Comparison of ENCODE assay signal across 23 cellular contexts in the genomic region with DNA sequence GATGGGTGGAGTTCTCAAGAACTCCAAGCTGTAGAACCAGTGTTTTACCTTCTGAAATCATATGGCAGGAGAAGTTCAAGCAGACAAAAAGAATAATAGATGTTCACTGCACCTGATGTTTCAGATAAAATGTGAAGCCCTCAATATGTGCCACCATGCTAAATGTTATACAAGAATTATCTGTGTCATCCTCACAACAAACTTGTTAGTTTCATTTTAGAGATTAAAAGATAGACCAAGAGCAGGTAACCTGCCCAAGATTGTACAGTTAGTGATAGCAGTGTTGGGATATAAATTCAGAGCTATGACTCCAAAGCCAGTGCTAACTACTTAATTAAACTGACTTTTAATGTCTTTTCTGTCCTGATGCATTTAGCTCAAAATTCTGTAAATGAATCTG.
"Had no signal": no experiment of that assay in that cellular context is flagged by ENCODE, and none has a peak within 500 bp of the region (broad histone marks: within the 10 kb centered on the region; RNA-seq: fewer than 3 reads in every experiment).

No MANE protein-coding gene starts in this region.

- H3K27me3 ChIP-seq: body of pancreas, cardiac muscle cell, hepatocyte, stomach, transverse colon had no signal

- ATAC-seq: body of pancreas; sciatic nerve; stimulated activated memory B cell treated with anti-CD40 and anti-IgM and Interleukin-4, amounts not matched to agents 10 μg/mL and 1 μg/mL and 100 μg/mL, for 72 hours; T-helper 17 cell had no signal

- H3K27me3 Mint-ChIP-seq: activated CD4-positive, alpha-beta memory T cell treated with anti-CD3 and anti-CD28 coated beads, Interleukin-2, amount 10 ng/mL, durations not matched to agents 7 days and 5 days; activated CD4-positive, alpha-beta T cell treated with anti-CD3 and anti-CD28 coated beads, Interleukin-2, amount 10 ng/mL, durations not matched to agents 24 days and 14 days; stimulated activated memory B cell treated with anti-CD40 and anti-IgM and Interleukin-4, amounts not matched to agents 10 μg/mL and 1 μg/mL and 100 μg/mL, for 72 hours; T-helper 17 cell had no signal

- H3K27ac ChIP-seq: body of pancreas, stomach, transverse colon had no signal

- H3K4me3 Mint-ChIP-seq: activated CD4-positive, alpha-beta memory T cell treated with anti-CD3 and anti-CD28 coated beads, Interleukin-2, amount 10 ng/mL, durations not matched to agents 7 days and 5 days; activated CD4-positive, alpha-beta T cell treated with anti-CD3 and anti-CD28 coated beads, Interleukin-2, amount 10 ng/mL, durations not matched to agents 24 days and 14 days; activated naive CD4-positive, alpha-beta T cell treated with anti-CD3 and anti-CD28 coated beads for 36 hours; neural crest cell; stimulated activated memory B cell treated with anti-CD40 and anti-IgM and Interleukin-4, amounts not matched to agents 10 μg/mL and 1 μg/mL and 100 μg/mL, for 72 hours; T-helper 17 cell had no signal

- DNase-seq: activated CD4-positive, alpha-beta memory T cell treated with anti-CD3 and anti-CD28 coated beads, Interleukin-2, amount 10 ng/mL, durations not matched to agents 7 days and 5 days; activated CD4-positive, alpha-beta T cell treated with anti-CD3 and anti-CD28 coated beads, Interleukin-2, amount 10 ng/mL, durations not matched to agents 24 days and 14 days; activated CD4-positive, CD25-positive, alpha-beta regulatory T cell; activated naive CD4-positive, alpha-beta T cell treated with anti-CD3 and anti-CD28 coated beads for 36 hours; body of pancreas; dermis blood vessel endothelial cell; effector CD8-positive, alpha-beta T cell; foreskin melanocyte; left ventricle myocardium superior; mammary epithelial cell; small intestine; stimulated activated CD4-positive, alpha-beta T cell treated with anti-CD3 and anti-CD28 coated beads, Interleukin-15, amount 100 ng/mL, for 24 hours; stomach; SW 1271; T-helper 17 cell; transverse colon had no signal

- H3K27ac Mint-ChIP-seq: activated CD4-positive, alpha-beta memory T cell treated with anti-CD3 and anti-CD28 coated beads, Interleukin-2, amount 10 ng/mL, durations not matched to agents 7 days and 5 days; activated CD4-positive, alpha-beta T cell treated with anti-CD3 and anti-CD28 coated beads, Interleukin-2, amount 10 ng/mL, durations not matched to agents 24 days and 14 days; activated naive CD4-positive, alpha-beta T cell treated with anti-CD3 and anti-CD28 coated beads for 36 hours; activated T-helper 2 cell treated with anti-CD3 and anti-CD28 coated beads, Interferon-gamma antibody, Interleukin-2, Interleukin-4, amounts not matched to agents 10 μg/mL and 5 μg/mL and 100 μg/mL, durations not matched to agents 14 hours and 24 hours and 36 hours; stimulated activated memory B cell treated with anti-CD40 and anti-IgM and Interleukin-4, amounts not matched to agents 10 μg/mL and 1 μg/mL and 100 μg/mL, for 72 hours; T-helper 17 cell had no signal

- FAIRE-seq: small intestine, urothelium cell line had no signal

- H3K4me3 ChIP-seq: body of pancreas, cardiac muscle cell, hepatocyte, stomach, transverse colon had no signal

- H3K9me3 Mint-ChIP-seq: activated naive CD4-positive, alpha-beta T cell treated with anti-CD3 and anti-CD28 coated beads for 36 hours; stimulated activated memory B cell treated with anti-CD40 and anti-IgM and Interleukin-4, amounts not matched to agents 10 μg/mL and 1 μg/mL and 100 μg/mL, for 72 hours had no signal

- H3K9me3 ChIP-seq: body of pancreas, stomach, transverse colon had no signal

- H3K36me3 ChIP-seq: cardiac muscle cell, stomach, transverse colon had no signal

- H2AFZ ChIP-seq: hepatocyte had no signal
